10 cellular contexts compared by ENCODE assay signal in the genomic region with DNA sequence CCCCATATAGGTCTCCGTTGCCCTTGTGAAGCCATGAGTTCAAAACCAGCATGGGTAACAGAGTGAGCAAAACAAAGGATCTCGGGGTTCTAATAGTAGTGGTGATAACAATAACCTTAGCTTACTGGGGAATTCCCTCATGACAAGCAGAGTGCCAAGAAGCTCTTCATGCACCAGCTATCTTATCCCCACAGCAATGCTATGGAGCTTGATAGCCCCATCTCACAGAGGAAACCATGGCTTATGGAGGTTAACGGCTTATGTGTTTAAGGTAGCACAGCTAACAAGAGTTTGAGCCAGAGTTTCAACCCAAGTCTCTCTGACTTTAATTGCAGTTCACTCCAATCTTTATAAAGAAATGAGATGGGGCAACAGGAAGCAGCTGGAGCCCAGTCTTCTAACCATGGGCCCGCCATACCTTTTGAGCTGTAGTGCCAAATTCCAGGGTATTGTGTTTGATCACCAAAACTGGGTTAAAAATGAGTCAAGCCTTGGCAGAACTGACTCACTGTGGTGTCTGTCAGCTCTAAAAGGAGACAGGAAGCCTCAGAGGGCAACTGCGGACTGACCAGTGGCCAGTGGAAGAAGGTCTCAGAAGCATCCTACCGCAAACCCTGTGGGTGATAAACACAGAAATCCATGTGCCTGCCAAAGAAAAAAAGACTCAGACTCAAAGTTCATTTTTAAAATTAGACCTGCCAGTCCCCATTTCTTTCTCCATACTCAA. TPM values are rescaled to one million over a fixed set of nuclear protein-coding genes. Genes with fewer than 3 reads are reported as not detected.
DNase-seq lines count a peak whose midpoint lies in the region; ATAC-seq and TF ChIP-seq lines count a peak whose summit lies in the region.
"Had no signal": no experiment of that assay in that cellular context is flagged by ENCODE, and none has a peak within 500 bp of the region (broad histone marks: within the 10 kb centered on the region; RNA-seq: fewer than 3 reads in every experiment).

No MANE protein-coding gene starts in this region.

- H3K27ac ChIP-seq in mesenchymal stem cell (ENCODE audit: low read length, poor library complexity, severe bottlenecking) (peak overlapping the region; percentile 66), gastrocnemius medialis (no peak overlapping the region)

- 53% methylated on average over 5 of the region's 6 CpGs for WGBS in mesenchymal stem cell

- H3K36me3 ChIP-seq in mesenchymal stem cell (ENCODE audit: control insufficient read depth in 1 of 2, insufficient read depth in 2 of 2, low read depth in 1 of 2, low read length in 2 of 2) (no peaks in the 10 kb centered on the region), gastrocnemius medialis (no peaks in the 10 kb centered on the region)

- H3K4me1 ChIP-seq in mesenchymal stem cell (ENCODE audit: control insufficient read depth, insufficient read depth, low read depth, low read length) = peaks cover 21% of the 10 kb centered on the region
- H3K4me1 ChIP-seq in gastrocnemius medialis = peaks cover 2 to 3% of the 10 kb centered on the region in 2 donors

- no peak overlapping the region for H4K8ac ChIP-seq in mesenchymal stem cell (ENCODE audit: low read length)

- H3K9me3 ChIP-seq in mesenchymal stem cell (ENCODE audit: control insufficient read depth, low read length) (no peaks in the 10 kb centered on the region), gastrocnemius medialis (no peaks in the 10 kb centered on the region)

- H3K14ac ChIP-seq in mesenchymal stem cell (ENCODE audit: low read length in 2 of 2) = no peak overlapping the region

- peak overlapping the region; percentile 65 to 68 for H3K18ac ChIP-seq in mesenchymal stem cell (ENCODE audit: low read depth in 1 of 2, low read length in 2 of 2)

- H3K27me3 Mint-ChIP-seq in nephron progenitor cell (ENCODE audit: low read depth, poor library complexity) (peaks cover 4% of the 10 kb centered on the region), WTC11 (ENCODE audit: low read depth) (no peaks in the 10 kb centered on the region)

- peak overlapping the region; percentile 22 for H2BK120ac ChIP-seq in mesenchymal stem cell (ENCODE audit: low read depth, low read length)

- no peak overlapping the region for H2AFZ ChIP-seq in mesenchymal stem cell (ENCODE audit: low read depth, low read length)

- no peak for TF ChIP-seq POLR2A in gastrocnemius medialis (IDR thresholded peaks at IDR 0.05)

- H3K23ac ChIP-seq in mesenchymal stem cell (ENCODE audit: low read length in 2 of 2) = no peak overlapping the region

- no peak overlapping the region for H3K27ac Mint-ChIP-seq in nephron progenitor cell
- H3K27ac Mint-ChIP-seq in WTC11 = no peak overlapping the region

- no peak overlapping the region for H3K4me3 Mint-ChIP-seq in nephron progenitor cell
- H3K4me3 Mint-ChIP-seq in WTC11 = no peak overlapping the region

- H3K4me3 ChIP-seq in astrocyte of the spinal cord (ENCODE audit: low read depth, low read length) = no peak overlapping the region
- H3K4me3 ChIP-seq in mesenchymal stem cell (ENCODE audit: insufficient read depth in 1 of 2, low read depth in 1 of 2, low read length in 2 of 2) = no peak overlapping the region
- no peak overlapping the region for H3K4me3 ChIP-seq in gastrocnemius medialis

- in situ Hi-C loops in astrocyte of the spinal cord (cut with HindIII; ENCODE audit: low sequenced_read_pairs) = no loop called here
- in situ Hi-C loops in gastrocnemius medialis (cut with MboI; ENCODE audit: low sequenced_read_pairs in 4 of 4) = no loop called here

- no peak overlapping the region for H3K9ac ChIP-seq in mesenchymal stem cell (ENCODE audit: low read length)

- H2BK12ac ChIP-seq in mesenchymal stem cell (ENCODE audit: low read length in 2 of 2) = peak overlapping the region; percentile 33 to 46

- no peak overlapping the region for H2BK15ac ChIP-seq in mesenchymal stem cell (ENCODE audit: low read depth, poor library complexity, severe bottlenecking)

- H2BK5ac ChIP-seq in mesenchymal stem cell (ENCODE audit: low read depth, low read length, poor library complexity, severe bottlenecking) = no peak overlapping the region

- no peak for ATAC-seq in gastrocnemius medialis
- ATAC-seq in WTC11 = no peak

- H4K91ac ChIP-seq in mesenchymal stem cell (ENCODE audit: low read length) = no peak overlapping the region

- CTCF ChIA-PET in WTC11 (lab: Charles Lee) = interaction anchor here (1.0 to 9.1 kb wide), 4 partner anchors 8 to 44 kb away, joined by 3 to 155 read pairs (median 8); no protein-coding TSS in a partner anchor

- H3K36me3 Mint-ChIP-seq in nephron progenitor cell (ENCODE audit: low read depth) = no peaks in the 10 kb centered on the region
- no peaks in the 10 kb centered on the region for H3K36me3 Mint-ChIP-seq in WTC11

- peak overlapping the region in 1 of 2 experiments; percentile 76 for H3K4ac ChIP-seq in mesenchymal stem cell (ENCODE audit: low read depth in 1 of 2, low read length in 2 of 2)

- POLR2A ChIA-PET in WTC11 (lab: Charles Lee) = no interaction called here

- H3K79me1 ChIP-seq in mesenchymal stem cell (replicated peaks; ENCODE audit: low read length, poor library complexity, severe bottlenecking) = peaks cover 2% of the 10 kb centered on the region

- H3K4me1 Mint-ChIP-seq in nephron progenitor cell = peaks cover 6% of the 10 kb centered on the region
- peaks cover 3% of the 10 kb centered on the region; the same call in 1 of the 2 replicates for H3K4me1 Mint-ChIP-seq in WTC11

- H3K9me3 Mint-ChIP-seq in nephron progenitor cell (no peaks in the 10 kb centered on the region), WTC11 (0 out of 2 replicates have a peak, but pooled peaks cover 3% of the 10 kb centered on the region)

- peak overlapping the region; percentile 59 for H2AK5ac ChIP-seq in mesenchymal stem cell (ENCODE audit: low read length, severe bottlenecking)

- H3K27me3 ChIP-seq in mesenchymal stem cell (ENCODE audit: control insufficient read depth in 1 of 2, insufficient read depth in 1 of 2, low read length in 2 of 2) = no peaks in the 10 kb centered on the region
- H3K27me3 ChIP-seq in gastrocnemius medialis = no peaks in the 10 kb centered on the region

- TF ChIP-seq CTCF in astrocyte of the spinal cord (IDR thresholded peaks at IDR 0.05; ENCODE audit: low read depth, low read length) (no peak), nephron progenitor cell (IDR thresholded peaks at IDR 0.05) (no peak), gastrocnemius medialis (IDR thresholded peaks at IDR 0.05 in 4 of 5, conservative IDR thresholded peaks at IDR 0.05 in 1 of 5) (no peak), WTC11 (IDR thresholded peaks at IDR 0.05) (no peak)

- DNase-seq in Daoy (ENCODE audit: low read depth) (peak; percentile 80), LHCN-M2 (ENCODE audit: low read depth) (peak; percentile 99), astrocyte of the spinal cord (ENCODE audit: low read depth, low spot score) (peak; percentile 97), mesenchymal stem cell (peak; percentile 92), nephron progenitor cell (no peak), 8988T (no peak), gastrocnemius medialis (no peak), WTC11 (ENCODE audit: low spot score) (no peak)
- DNase-seq: NCI-H1092 treated with DMSO at 0.1 percent for 48 hours had no signal

- intact Hi-C loops in gastrocnemius medialis (cut with DNase I; ENCODE audit: low total_unique reads) = no loop called here

- H3K4me2 ChIP-seq in mesenchymal stem cell (ENCODE audit: low read length, poor library complexity, severe bottlenecking) = no peak overlapping the region

TF ChIP-seq in WTC11, 78 proteins besides CTCF, POLR2A, EP300 and RAD21 (continues in another document):
- TF ChIP-seq RORB (CRISPR knock-in tag; IDR thresholded peaks at IDR 0.05) = no peak
- TF ChIP-seq, protein P1, sequence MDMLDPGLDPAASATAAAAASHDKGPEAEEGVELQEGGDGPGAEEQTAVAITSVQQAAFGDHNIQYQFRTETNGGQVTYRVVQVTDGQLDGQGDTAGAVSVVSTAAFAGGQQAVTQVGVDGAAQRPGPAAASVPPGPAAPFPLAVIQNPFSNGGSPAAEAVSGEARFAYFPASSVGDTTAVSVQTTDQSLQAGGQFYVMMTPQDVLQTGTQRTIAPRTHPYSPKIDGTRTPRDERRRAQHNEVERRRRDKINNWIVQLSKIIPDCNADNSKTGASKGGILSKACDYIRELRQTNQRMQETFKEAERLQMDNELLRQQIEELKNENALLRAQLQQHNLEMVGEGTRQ (CRISPR knock-in tag; IDR thresholded peaks at IDR 0.05) = no peak
- TF ChIP-seq ZNF671 (CRISPR knock-in tag; IDR thresholded peaks at IDR 0.05) = no peak
- no peak for TF ChIP-seq CBFB (CRISPR knock-in tag; IDR thresholded peaks at IDR 0.05; ENCODE audit: low read depth)
- TF ChIP-seq TEAD1 (CRISPR knock-in tag; IDR thresholded peaks at IDR 0.05) = no peak
- TF ChIP-seq ZNF416 (CRISPR knock-in tag; IDR thresholded peaks at IDR 0.05) = no peak
- TF ChIP-seq NR2C2 (CRISPR knock-in tag; IDR thresholded peaks at IDR 0.05) = no peak
- TF ChIP-seq ZNF317 (CRISPR knock-in tag; IDR thresholded peaks at IDR 0.05; ENCODE audit: borderline replicate concordance, low read depth) = no peak
- no peak for TF ChIP-seq TP53 (CRISPR knock-in tag; IDR thresholded peaks at IDR 0.05)
- TF ChIP-seq SMAD4 (CRISPR knock-in tag; IDR thresholded peaks at IDR 0.05) = no peak
- TF ChIP-seq TEAD4 (CRISPR knock-in tag; IDR thresholded peaks at IDR 0.05) = no peak
- TF ChIP-seq, protein P2, sequence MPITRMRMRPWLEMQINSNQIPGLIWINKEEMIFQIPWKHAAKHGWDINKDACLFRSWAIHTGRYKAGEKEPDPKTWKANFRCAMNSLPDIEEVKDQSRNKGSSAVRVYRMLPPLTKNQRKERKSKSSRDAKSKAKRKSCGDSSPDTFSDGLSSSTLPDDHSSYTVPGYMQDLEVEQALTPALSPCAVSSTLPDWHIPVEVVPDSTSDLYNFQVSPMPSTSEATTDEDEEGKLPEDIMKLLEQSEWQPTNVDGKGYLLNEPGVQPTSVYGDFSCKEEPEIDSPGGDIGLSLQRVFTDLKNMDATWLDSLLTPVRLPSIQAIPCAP (CRISPR knock-in tag; IDR thresholded peaks at IDR 0.05) = no peak
- TF ChIP-seq CREM (CRISPR knock-in tag; IDR thresholded peaks at IDR 0.05) = no peak

RNA-seq across cellular contexts. Expression of gene PLAU, which starts 16.5 kb away (rescaled TPM):
- total RNA-seq in Daoy (2014; rRNA removed; shearing (Covaris generic)) = 159 and 165 TPM in 2 replicates
- total RNA-seq in LHCN-M2 (2014; rRNA removed) (614 and 683 TPM in 2 replicates), gastrocnemius medialis (1 to 10 TPM in 3 of 4 donors, under 1 TPM in 1; 0.83 to 5.0 (median 2.3) TPM), WTC11 (2021) (15.0 to 18.0 TPM (median 16.2 TPM) in 3 replicates)
- 228 TPM for polyA plus RNA-seq in LHCN-M2 (2012)
- polyA plus RNA-seq in mesenchymal stem cell (2013, experiment 1 of 2) = 1,126 TPM
- polyA plus RNA-seq in mesenchymal stem cell (2013, experiment 2 of 2) = 1,146 TPM
- total RNA-seq: SK-MEL-5 had no signal

RNA-seq across cellular contexts. Expression of gene CAMK2G, which starts 20.1 kb away (rescaled TPM):
- total RNA-seq in Daoy (2014; rRNA removed; shearing (Covaris generic)) = 12.2 and 14.6 TPM in 2 replicates
- total RNA-seq in LHCN-M2 (2014; rRNA removed) (16.4 and 20.8 TPM in 2 replicates), gastrocnemius medialis (10 to 100 TPM; 48.6 to 67.5 (median 51.7) TPM), WTC11 (2021) (34.9 to 39.9 TPM (median 34.9 TPM) in 3 replicates)
- polyA plus RNA-seq in LHCN-M2 (2012) = 15.0 TPM
- polyA plus RNA-seq in mesenchymal stem cell (2013, experiment 1 of 2) = 17.2 TPM
- polyA plus RNA-seq in mesenchymal stem cell (2013, experiment 2 of 2) = 16.4 TPM

Comparison
In these comparisons a context has a peak if more than half of its experiments do, and no peak if none do; other contexts are left out.
1. DNase-seq: peak in Daoy (single experiment), LHCN-M2 (single experiment), astrocyte of the spinal cord (single experiment) and mesenchymal stem cell (single experiment); none in nephron progenitor cell (single experiment), 8988T (single experiment), gastrocnemius medialis (0 of 2) and WTC11 (single experiment).